ENCODE assay signal across 8 cellular contexts in genomic region chr2:126527836-126528490, GRCh38.
DNase-seq lines count a peak whose midpoint lies in the region; ATAC-seq lines count a peak whose summit lies in the region.

No MANE protein-coding gene starts in this region.

- ATAC-seq in HG02678 (IDR thresholded peaks at IDR 0.05; ENCODE audit: unreplicated experiment), result peak; percentile 90
- ATAC-seq in sciatic nerve, result peak; percentile 59
- ATAC-seq in HG03045 (IDR thresholded peaks at IDR 0.05; ENCODE audit: unreplicated experiment), result no peak

- intact Hi-C loops in sciatic nerve (cut with DNase I), result loop anchor here (10.0 kb wide), 1 partner anchor 237 kb away; no protein-coding TSS in a partner anchor

- DNase-seq in NCI-H526 (lab: John Stamatoyannopoulos, UW) (peak; percentile 28 to 54), NCI-H526 treated with DMSO at 0.1 percent for 48 hours (lab: John Stamatoyannopoulos, UW) (no peak), NK-92 (lab: John Stamatoyannopoulos, UW; ENCODE audit: unreplicated experiment) (peak; percentile 13), activated T-cell treated with anti-CD3 and anti-CD28 coated beads for 4 hours (peak; percentile 56), fibroblast of the conjunctiva (ENCODE audit: low read depth) (peak; percentile 20), sciatic nerve (ENCODE audit: low spot score) (peak; percentile 72)
